In genomic region chr3:170815930-170816329, GRCh38 we compare ENCODE assay signal across 16 cellular contexts. TPM values are rescaled to one million over a fixed set of nuclear protein-coding genes. Genes with fewer than 3 reads are reported as not detected.
DNase-seq lines count a peak whose midpoint lies in the region; ATAC-seq, FAIRE-seq and TF ChIP-seq lines count a peak whose summit lies in the region.
"Had no signal": no experiment of that assay in that cellular context is flagged by ENCODE, and none has a peak within 500 bp of the region (broad histone marks: within the 10 kb centered on the region; RNA-seq: fewer than 3 reads in every experiment).

No MANE protein-coding gene starts in this region.

- H3K9ac ChIP-seq in Karpas-422 (ENCODE audit: low read length) (no peak overlapping the region), K562 (ENCODE audit: insufficient read depth in 1 of 2, low read depth in 2 of 2, low read length in 2 of 2) (no peak overlapping the region)

- H3K4me2 ChIP-seq in GM23338 (peak overlapping the region; percentile 33; the same call in 1 of the 2 replicates), Karpas-422 (ENCODE audit: low read depth, low read length, poor library complexity, severe bottlenecking) (no peak overlapping the region), K562 (ENCODE audit: insufficient read depth, low read length) (peak overlapping the region; percentile 2; the same call in 1 of the 2 replicates)

- H3K4me1 Mint-ChIP-seq in GM23338 = peaks cover 69% of the 10 kb centered on the region
- peaks cover 50% of the 10 kb centered on the region for H3K4me1 Mint-ChIP-seq in nephron
- H3K4me1 Mint-ChIP-seq in activated CD4-positive, alpha-beta T cell treated with anti-CD3 and anti-CD28 coated beads, Interleukin-2, amount 10 ng/mL, durations not matched to agents 7 days and 5 days = peaks cover 5% of the 10 kb centered on the region
- H3K4me1 Mint-ChIP-seq: B cell, IgD-negative memory B cell had no signal

- H3K36me3 ChIP-seq in GM23338 (ENCODE audit: insufficient read depth) (no peaks in the 10 kb centered on the region), Karpas-422 (ENCODE audit: insufficient read depth, low read length) (no peaks in the 10 kb centered on the region), K562 (ENCODE audit: control insufficient read depth, insufficient read depth, low read length) (no peaks in the 10 kb centered on the region), BE2C (no peaks in the 10 kb centered on the region)

- H3K9me1 ChIP-seq in K562 (ENCODE audit: control insufficient read depth, insufficient read depth, low read length) = no peaks in the 10 kb centered on the region

- H3K9me3 ChIP-seq in Karpas-422 (ENCODE audit: low read length) (no peaks in the 10 kb centered on the region), K562 (replicated peaks; ENCODE audit: control insufficient read depth, insufficient read depth, low read depth, low read length) (no peaks in the 10 kb centered on the region), BE2C (no peaks in the 10 kb centered on the region)

- H3K27ac Mint-ChIP-seq in GM23338 = no peak overlapping the region
- peak overlapping the region; percentile 65 to 86 (median 70) for H3K27ac Mint-ChIP-seq in nephron
- no peak overlapping the region for H3K27ac Mint-ChIP-seq in activated CD4-positive, alpha-beta T cell treated with anti-CD3 and anti-CD28 coated beads, Interleukin-2, amount 10 ng/mL, durations not matched to agents 7 days and 5 days
- H3K27ac Mint-ChIP-seq: B cell; CD4-positive, alpha-beta memory T cell; IgD-negative memory B cell had no signal

- no peak for TF ChIP-seq CTCF in GM23338 (conservative IDR thresholded peaks at IDR 0.05; ENCODE audit: low read depth in 2 of 2)
- no peak for TF ChIP-seq CTCF in K562 (IDR thresholded peaks at IDR 0.05 in 2 of 3, conservative IDR thresholded peaks at IDR 0.05 in 1 of 3; ENCODE audit: insufficient read depth in 2 of 3, low read depth in 1 of 3, low read length in 3 of 3)
- no peak for TF ChIP-seq CTCF in nephron (IDR thresholded peaks at IDR 0.05; ENCODE audit: unreplicated experiment in 3 of 3)
- TF ChIP-seq CTCF in BE2C (IDR thresholded peaks at IDR 0.05; ENCODE audit: low read depth, low read length) = no peak

- H2AFZ ChIP-seq in GM23338 = no peak overlapping the region
- no peak overlapping the region for H2AFZ ChIP-seq in Karpas-422 (ENCODE audit: low read length)
- peak overlapping the region; percentile 21; the same call in 1 of the 2 replicates for H2AFZ ChIP-seq in K562 (ENCODE audit: low read depth, low read length)

- no peak for TF ChIP-seq RAD21 in K562 (CRISPR knock-in tag; conservative IDR thresholded peaks at IDR 0.05 in 1 of 2, IDR thresholded peaks at IDR 0.05 in 1 of 2)

- intact Hi-C loops in K562 (cut with micrococcal nuclease) = loop anchor here (10.0 kb wide), 1 partner anchor 631 kb away; the partner anchor contains the start of gene PHC3

- no peak for ATAC-seq in GM23338
- ATAC-seq in K562 = no peak

- no peaks in the 10 kb centered on the region for H3K79me2 ChIP-seq in GM23338 (replicated peaks; ENCODE audit: insufficient read depth)
- no peaks in the 10 kb centered on the region for H3K79me2 ChIP-seq in Karpas-422 (ENCODE audit: low read length)
- no peaks in the 10 kb centered on the region for H3K79me2 ChIP-seq in K562 (ENCODE audit: control insufficient read depth, insufficient read depth, low read length)

- CTCF ChIA-PET in K562 (lab: Yijun Ruan, JAX; ENCODE audit: low intra/inter-chr PET ratio) = no interaction called here
- CTCF ChIA-PET in activated CD4-positive, alpha-beta T cell treated with anti-CD3 and anti-CD28 coated beads, Interleukin-2, amount 10 ng/mL, durations not matched to agents 7 days and 5 days (lab: Charles Lee) = interaction anchor here (0.6 kb wide), 1 partner anchor 11 kb away, joined by 3 read pairs; no protein-coding TSS in a partner anchor

- BruUV-seq in K562 (replicated peaks; lab: Mats Ljungman, UMichigan) = no TSS peak

- no peaks in the 10 kb centered on the region for H3F3A ChIP-seq in GM23338 (replicated peaks; ENCODE audit: low read depth)

- H3K27ac ChIP-seq in GM23338 (ENCODE audit: low read depth) = 0 out of 2 replicates have a peak overlapping the region, but pooled peaks have one; percentile 6
- no peak overlapping the region for H3K27ac ChIP-seq in Karpas-422 (ENCODE audit: low read length)
- H3K27ac ChIP-seq in K562 (ENCODE audit: extremely low read depth, low read depth, low read length) = no peak overlapping the region
- H3K27ac ChIP-seq: C4-2B had no signal

- TF ChIP-seq POLR2A in K562 (conservative IDR thresholded peaks at IDR 0.05) = no peak

- H3K4me3 ChIP-seq in GM23338 (no peak overlapping the region), Karpas-422 (ENCODE audit: low read length) (no peak overlapping the region), K562 (no peak overlapping the region), BE2C (ENCODE audit: low read depth, low read length) (no peak overlapping the region)

- H3K36me3 Mint-ChIP-seq in GM23338 (ENCODE audit: low read depth) = 0 out of 3 replicates have a peak, but pooled peaks cover 3% of the 10 kb centered on the region
- H3K36me3 Mint-ChIP-seq in nephron (ENCODE audit: low read depth) = no peaks in the 10 kb centered on the region
- H3K36me3 Mint-ChIP-seq in activated CD4-positive, alpha-beta T cell treated with anti-CD3 and anti-CD28 coated beads, Interleukin-2, amount 10 ng/mL, durations not matched to agents 7 days and 5 days (ENCODE audit: low read depth) = no peaks in the 10 kb centered on the region
- H3K36me3 Mint-ChIP-seq: CD4-positive, alpha-beta memory T cell; IgD-negative memory B cell had no signal

- H4K20me1 ChIP-seq in GM23338 (replicated peaks; ENCODE audit: insufficient read depth) (no peaks in the 10 kb centered on the region), Karpas-422 (ENCODE audit: insufficient read depth, low read depth, low read length) (no peaks in the 10 kb centered on the region), K562 (replicated peaks; ENCODE audit: control insufficient read depth, insufficient read depth, low read length) (no peaks in the 10 kb centered on the region)

- H3K4me3 Mint-ChIP-seq in GM23338 = no peak overlapping the region
- H3K4me3 Mint-ChIP-seq in nephron = no peak overlapping the region
- H3K4me3 Mint-ChIP-seq in activated CD4-positive, alpha-beta T cell treated with anti-CD3 and anti-CD28 coated beads, Interleukin-2, amount 10 ng/mL, durations not matched to agents 7 days and 5 days = no peak overlapping the region
- H3K4me3 Mint-ChIP-seq: B cell; CD4-positive, alpha-beta memory T cell; IgD-negative memory B cell had no signal

- H3K9me2 ChIP-seq in GM23338 (ENCODE audit: insufficient read depth) = no peaks in the 10 kb centered on the region
- H3K9me2 ChIP-seq in Karpas-422 (replicated peaks; ENCODE audit: insufficient read depth, low read length) = no peaks in the 10 kb centered on the region

- WGBS in K562 (ENCODE audit: insufficient coverage, low coverage, missing lambda C conversion rate) = 48% methylated on average over 3 of the region's 3 CpGs

- H3K4me1 ChIP-seq in GM23338 (ENCODE audit: insufficient read depth) (peaks cover 53% of the 10 kb centered on the region), Karpas-422 (ENCODE audit: low read length) (peaks cover 3% of the 10 kb centered on the region; the same call in 1 of the 2 replicates), K562 (replicated peaks in 1 of 2; ENCODE audit: control insufficient read depth in 2 of 2, insufficient read depth in 2 of 2, low read length in 2 of 2) (peaks cover 21 to 36% of the 10 kb centered on the region in 2 experiments), BE2C (no peaks in the 10 kb centered on the region)

- DNase-seq in GM23338 (ENCODE audit: low spot score) (no peak), Karpas-422 (peak; percentile 14), K562 (ENCODE audit: extremely low read depth in 1 of 4, low spot score in 3 of 4) (no peak), BE2C (no peak), DMS 273 (lab: John Stamatoyannopoulos, UW; ENCODE audit: unreplicated experiment) (no peak)
- no peak for DNase-seq in stimulated activated naive CD4-positive, alpha-beta T cell treated with Interleukin-2 at 50 U/mL for 16 hours (lab: John Stamatoyannopoulos, UW)
- no peak for DNase-seq in activated CD4-positive, alpha-beta T cell treated with anti-CD3 and anti-CD28 coated beads, Interleukin-2, amount 10 ng/mL, durations not matched to agents 7 days and 5 days
- DNase-seq: CD4-positive, alpha-beta memory T cell; EL had no signal

- H3K27me3 Mint-ChIP-seq in GM23338 (ENCODE audit: insufficient read depth, low read depth, poor library complexity) (peaks cover 10% of the 10 kb centered on the region), nephron (ENCODE audit: low read depth) (peaks cover 5% of the 10 kb centered on the region)
- H3K27me3 Mint-ChIP-seq in activated CD4-positive, alpha-beta T cell treated with anti-CD3 and anti-CD28 coated beads, Interleukin-2, amount 10 ng/mL, durations not matched to agents 7 days and 5 days = peaks cover 3% of the 10 kb centered on the region

- in situ Hi-C loops in K562 (cut with MboI) = no loop called here

- peaks cover 5% of the 10 kb centered on the region; the same call in 2 of the 3 replicates for H3K9me3 Mint-ChIP-seq in GM23338
- no peaks in the 10 kb centered on the region for H3K9me3 Mint-ChIP-seq in nephron
- no peaks in the 10 kb centered on the region for H3K9me3 Mint-ChIP-seq in activated CD4-positive, alpha-beta T cell treated with anti-CD3 and anti-CD28 coated beads, Interleukin-2, amount 10 ng/mL, durations not matched to agents 7 days and 5 days
- H3K9me3 Mint-ChIP-seq: CD4-positive, alpha-beta memory T cell; IgD-negative memory B cell had no signal

- no peaks in the 10 kb centered on the region for H3K27me3 ChIP-seq in GM23338 (ENCODE audit: insufficient read depth)
- no peaks in the 10 kb centered on the region for H3K27me3 ChIP-seq in Karpas-422 (ENCODE audit: low read length)
- H3K27me3 ChIP-seq in K562 (ENCODE audit: control insufficient read depth in 2 of 2, insufficient read depth in 2 of 2, low read length in 2 of 2) = no peaks in the 10 kb centered on the region
- H3K27me3 ChIP-seq in BE2C = no peaks in the 10 kb centered on the region

- FAIRE-seq in K562 (lab: Jason Lieb, UNC) = no peak
- FAIRE-seq: A204.1, G401.6, GM12891 had no signal

- TF ChIP-seq EP300 in K562 (IDR thresholded peaks at IDR 0.05; ENCODE audit: low read length) = no peak

- POLR2A ChIA-PET in K562 (lab: Yijun Ruan, JAX) = interaction anchor here (0.6 to 1.4 kb wide), 2 partner anchors 19 to 422 kb away, joined by 3 read pairs; no protein-coding TSS in a partner anchor
- POLR2A ChIA-PET in activated CD4-positive, alpha-beta T cell treated with anti-CD3 and anti-CD28 coated beads, Interleukin-2, amount 10 ng/mL, durations not matched to agents 7 days and 5 days (lab: Charles Lee) = no interaction called here

RNA-seq across cellular contexts. Expression of gene RPL22L1, which starts 54.1 kb away (rescaled TPM):
- 216 and 250 TPM in 2 replicates for total RNA-seq in GM23338 (2014; rRNA removed; shearing (Covaris generic))
- polyA plus RNA-seq in GM23338 (2016; fragmentation: Nextera tagmentation; extraction: Ambion mirVana) = 441 and 470 TPM in 2 replicates
- total RNA-seq in Karpas-422 (2014; rRNA removed; shearing (Covaris generic); ENCODE audit: low replicate concordance) = 8.4 and 43.1 TPM in 2 replicates
- 14.7 and 33.8 TPM in 2 replicates for total RNA-seq in K562 (2011; cell fraction: chromatin; rRNA removed; ENCODE audit: low replicate concordance)
- total RNA-seq in K562 (2011; cell fraction: nucleolus; rRNA removed) = 13.4 and 13.8 TPM in 2 replicates
- 28.4 and 41.3 TPM in 2 replicates for total RNA-seq in K562 (2011; cell fraction: nucleoplasm; rRNA removed)
- total RNA-seq in K562 (2014; rRNA removed) = 31.6 and 67.6 TPM in 2 replicates
- total RNA-seq in K562 (2014; rRNA removed; fragmentation: Illumina TruSeq; extraction: Trizol) = 139 and 156 TPM in 2 replicates
- 120 and 137 TPM in 2 replicates for total RNA-seq in K562 (2015; rRNA removed; fragmentation: Illumina TruSeq; extraction: Trizol)
- 53.9 and 64.7 TPM in 2 replicates for total RNA-seq in K562 (2021)
- 64.5 and 98.3 TPM in 2 replicates for polyA plus RNA-seq in K562 (2011; rRNA removed)
- 10.8 and 27.7 TPM in 2 replicates for polyA plus RNA-seq in K562 (2011; cell fraction: cytosol; rRNA removed)
- polyA plus RNA-seq in K562 (2011; cell fraction: nucleus; rRNA removed) = 17.0 and 24.0 TPM in 2 replicates
- polyA plus RNA-seq in K562 (2012) = 60.5 and 95.5 TPM in 2 replicates
- 84.4 and 99.0 TPM in 2 replicates for polyA plus RNA-seq in K562 (2014; fragmentation: Illumina TruSeq; extraction: Trizol)
- polyA plus RNA-seq in K562 (2014; fragmentation: Nextera tagmentation; extraction: Ambion mirVana) = 100 to 1,000 TPM; 108 to 111 TPM
- polyA plus RNA-seq in K562 (2014; rRNA removed) = 141 and 198 TPM in 2 replicates
- polyA minus RNA-seq in K562 (2011; rRNA and poly(A)+ RNA removed) = 30.1 and 30.6 TPM in 2 replicates
- polyA minus RNA-seq in K562 (2011; cell fraction: cytosol; rRNA and poly(A)+ RNA removed) = 5.5 and 30.3 TPM in 2 replicates
- 14.9 and 22.3 TPM in 2 replicates for polyA minus RNA-seq in K562 (2011; cell fraction: nucleus; rRNA and poly(A)+ RNA removed)
- 35.3 TPM for polyA plus RNA-seq in BE2C (2012; ENCODE audit: insufficient read depth, insufficient read length, low read depth)
- 10 to 100 TPM; 42.4 to 58.5 TPM for total RNA-seq in activated CD4-positive, alpha-beta T cell treated with anti-CD3 and anti-CD28 coated beads, Interleukin-2, amount 10 ng/mL, durations not matched to agents 7 days and 5 days

Comparison
In these comparisons a context has a peak if more than half of its experiments do, and no peak if none do; other contexts are left out.
1. H3K27ac Mint-ChIP-seq: peak in nephron (3 of 3); none in GM23338 (single experiment) and activated CD4-positive, alpha-beta T cell treated with anti-CD3 and anti-CD28 coated beads, Interleukin-2, amount 10 ng/mL, durations not matched to agents 7 days and 5 days (single experiment).